8 cellular contexts compared by ENCODE assay signal in genomic region chr14:102314242-102315011, GRCh38. TPM values are rescaled to one million over a fixed set of nuclear protein-coding genes. Genes with fewer than 3 reads are reported as not detected.
DNase-seq lines count a peak whose midpoint lies in the region; ATAC-seq and FAIRE-seq lines count a peak whose summit lies in the region.

No MANE protein-coding gene starts in this region.

- in situ Hi-C loops in KBM-7 (cut with MboI; ENCODE audit: low pct_unique_long_range_greater_than_20kb, low sequenced_read_pairs), result no loop called here

- no peak overlapping the region for H2BK15ac ChIP-seq in neuronal stem cell (ENCODE audit: low read length)

- peak overlapping the region; percentile 54 to 88 for H3K4me3 ChIP-seq in neuronal stem cell (ENCODE audit: low read length in 2 of 2)

- no peaks in the 10 kb centered on the region for H3K79me1 ChIP-seq in neuronal stem cell (ENCODE audit: low read depth, low read length)

- H3K14ac ChIP-seq in neuronal stem cell (ENCODE audit: low read length), result peak overlapping the region; percentile 61

- no peak overlapping the region for H4K91ac ChIP-seq in neuronal stem cell (ENCODE audit: low read depth, low read length, poor library complexity)

- H3K18ac ChIP-seq in neuronal stem cell (ENCODE audit: low read length), result peak overlapping the region; percentile 82

- peak; percentile 5 for DNase-seq in DMS153 (lab: John Stamatoyannopoulos, UW)
- peak; percentile 92 for DNase-seq in KBM-7
- DNase-seq in RPMI7951 (ENCODE audit: low read depth), result peak; percentile 76
- peak; percentile 63 for DNase-seq in activated gamma-delta T cell (lab: John Stamatoyannopoulos, UW)
- peak; percentile 74 to 86 for DNase-seq in frontal cortex (ENCODE audit: low spot score in 2 of 2)
- DNase-seq in neuronal stem cell (ENCODE audit: low spot score), result peak; percentile 68
- peak; percentile 59 for DNase-seq in stromal cell of bone marrow (ENCODE audit: low read depth)

- peak overlapping the region; percentile 87 for H2AFZ ChIP-seq in neuronal stem cell (ENCODE audit: low read length)

- H3K27ac ChIP-seq in neuronal stem cell (replicated peaks; ENCODE audit: low read length), result no peak overlapping the region

- no peak overlapping the region for H2BK5ac ChIP-seq in neuronal stem cell (ENCODE audit: low read length)

- no peak overlapping the region for H2AK5ac ChIP-seq in neuronal stem cell (ENCODE audit: low read depth, low read length)

- H2BK120ac ChIP-seq in neuronal stem cell (ENCODE audit: low read depth, low read length), result no peak overlapping the region

- no peak overlapping the region for H4K8ac ChIP-seq in neuronal stem cell (ENCODE audit: low read depth, low read length)

- H3K4me1 ChIP-seq in neuronal stem cell (ENCODE audit: control insufficient read depth in 2 of 2, insufficient read depth in 1 of 2, low read depth in 1 of 2, low read length in 2 of 2), result peaks cover 11 to 12% of the 10 kb centered on the region in 2 donors

- H3K9me3 ChIP-seq in neuronal stem cell (replicated peaks in 1 of 2; ENCODE audit: control insufficient read depth in 2 of 2, insufficient read depth in 1 of 2, low read depth in 1 of 2, low read length in 2 of 2), result no peaks in the 10 kb centered on the region

- H2BK12ac ChIP-seq in neuronal stem cell (ENCODE audit: low read length), result peak overlapping the region; percentile 25

- ATAC-seq in GM21526 (IDR thresholded peaks at IDR 0.05; ENCODE audit: low FRiP score, unreplicated experiment), result peak; percentile 50

- peak overlapping the region; percentile 98 for H3K4me2 ChIP-seq in neuronal stem cell (ENCODE audit: insufficient read depth, low read length, poor library complexity, severe bottlenecking)

- peaks cover 0 to 2% (median 0%) of the 10 kb centered on the region in 3 experiments for H3K27me3 ChIP-seq in neuronal stem cell (ENCODE audit: control insufficient read depth in 3 of 3, insufficient read depth in 3 of 3, low read depth in 1 of 3, low read length in 3 of 3)

- no CpG with 5 or more reads among the region's 52 CpGs for WGBS in neuronal stem cell (ENCODE audit: extremely low coverage in 2 of 2, insufficient read length in 2 of 2, insufficient replicate concordance in 1 of 2), 2 donors

- peak overlapping the region; percentile 62 for H3K23ac ChIP-seq in neuronal stem cell (ENCODE audit: low read depth, low read length, poor library complexity)

- H3K36me3 ChIP-seq in neuronal stem cell (replicated peaks in 1 of 2; ENCODE audit: control insufficient read depth in 2 of 2, insufficient read depth in 2 of 2, low read length in 2 of 2), result no peaks in the 10 kb centered on the region

- H3K9ac ChIP-seq in neuronal stem cell (ENCODE audit: low read depth, low read length, poor library complexity), result no peak overlapping the region

- H3K4ac ChIP-seq in neuronal stem cell (ENCODE audit: low read length), result no peak overlapping the region

- FAIRE-seq in frontal cortex (lab: Jason Lieb, UNC), result no peak

RNA-seq across cellular contexts. Expression of gene ZNF839, which starts 5.1 kb away (rescaled TPM):
- total RNA-seq in RPMI7951 (2014; rRNA removed; shearing (Covaris generic)), result 2.3 and 4.0 TPM in 2 replicates
- 12.6 TPM for total RNA-seq in frontal cortex
- polyA plus RNA-seq in neuronal stem cell (2013, experiment 1 of 2), result 8.2 TPM
- 8.3 TPM for polyA plus RNA-seq in neuronal stem cell (2013, experiment 2 of 2)

RNA-seq across cellular contexts. Expression of gene MOK, which starts 9.5 kb away (rescaled TPM):
- total RNA-seq in RPMI7951 (2014; rRNA removed; shearing (Covaris generic)), result 32.8 and 38.4 TPM in 2 replicates
- 26.5 TPM for total RNA-seq in frontal cortex
- 9.5 TPM for polyA plus RNA-seq in neuronal stem cell (2013, experiment 1 of 2)
- 9.4 TPM for polyA plus RNA-seq in neuronal stem cell (2013, experiment 2 of 2)

RNA-seq across cellular contexts. Expression of gene CINP, which starts 48.3 kb away (rescaled TPM):
- total RNA-seq in RPMI7951 (2014; rRNA removed; shearing (Covaris generic)), result 56.7 and 59.1 TPM in 2 replicates
- total RNA-seq in frontal cortex, result 24.9 TPM
- 28.4 TPM for polyA plus RNA-seq in neuronal stem cell (2013, experiment 1 of 2)
- 26.9 TPM for polyA plus RNA-seq in neuronal stem cell (2013, experiment 2 of 2)

RNA-seq across cellular contexts. Expression of gene TECPR2, which starts 48.3 kb away (rescaled TPM):
- 5.0 TPM in 2 replicates for total RNA-seq in RPMI7951 (2014; rRNA removed; shearing (Covaris generic))
- 8.6 TPM for total RNA-seq in frontal cortex
- 7.9 TPM for polyA plus RNA-seq in neuronal stem cell (2013, experiment 1 of 2)
- polyA plus RNA-seq in neuronal stem cell (2013, experiment 2 of 2), result 6.8 TPM

Comparison
In these comparisons a context has a peak if more than half of its experiments do, and no peak if none do; other contexts are left out.
1. DNase-seq: peak in every context shown above with its lines; median percentile 92 in KBM-7; 80 in frontal cortex; 76 in RPMI7951; 68 in neuronal stem cell; 63 in activated gamma-delta T cell; 59 in stromal cell of bone marrow; 5 in DMS153.